Comparison of ENCODE assay signal across 1 cellular context in the genomic region with DNA sequence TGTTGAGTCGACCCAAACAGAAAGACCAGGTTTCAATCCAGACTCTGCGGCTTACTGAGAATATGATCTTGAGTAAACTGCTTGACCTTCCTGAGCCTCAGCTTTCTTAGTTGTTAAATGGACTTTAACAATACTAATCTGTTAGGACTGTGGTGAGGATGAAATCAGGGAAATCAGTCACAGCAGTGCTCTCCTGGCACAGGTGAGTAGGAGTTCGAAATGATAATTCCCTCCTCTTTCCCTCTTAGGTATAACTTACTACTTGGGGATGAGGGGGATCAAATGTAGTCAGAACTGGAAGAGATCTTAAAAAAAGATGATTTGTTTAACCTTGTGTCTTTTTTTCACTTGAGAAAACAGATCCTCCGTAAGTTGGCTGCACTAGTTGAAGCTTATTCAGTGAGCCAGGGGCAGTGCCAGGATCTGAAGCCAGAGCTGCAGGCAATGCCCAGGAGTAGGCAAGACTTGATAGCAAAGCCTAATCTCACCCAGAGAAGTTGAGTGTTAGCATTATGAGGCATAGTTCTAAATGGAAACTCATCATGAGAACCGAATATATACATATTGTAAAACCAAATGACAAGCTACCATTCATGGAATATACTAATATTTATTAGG.
TF ChIP-seq lines count a peak whose summit lies in the region.

No MANE protein-coding gene starts in this region.

TF ChIP-seq in WTC11, 78 proteins besides CTCF, POLR2A, EP300 and RAD21 (continued from another document):
- TF ChIP-seq, protein P1, sequence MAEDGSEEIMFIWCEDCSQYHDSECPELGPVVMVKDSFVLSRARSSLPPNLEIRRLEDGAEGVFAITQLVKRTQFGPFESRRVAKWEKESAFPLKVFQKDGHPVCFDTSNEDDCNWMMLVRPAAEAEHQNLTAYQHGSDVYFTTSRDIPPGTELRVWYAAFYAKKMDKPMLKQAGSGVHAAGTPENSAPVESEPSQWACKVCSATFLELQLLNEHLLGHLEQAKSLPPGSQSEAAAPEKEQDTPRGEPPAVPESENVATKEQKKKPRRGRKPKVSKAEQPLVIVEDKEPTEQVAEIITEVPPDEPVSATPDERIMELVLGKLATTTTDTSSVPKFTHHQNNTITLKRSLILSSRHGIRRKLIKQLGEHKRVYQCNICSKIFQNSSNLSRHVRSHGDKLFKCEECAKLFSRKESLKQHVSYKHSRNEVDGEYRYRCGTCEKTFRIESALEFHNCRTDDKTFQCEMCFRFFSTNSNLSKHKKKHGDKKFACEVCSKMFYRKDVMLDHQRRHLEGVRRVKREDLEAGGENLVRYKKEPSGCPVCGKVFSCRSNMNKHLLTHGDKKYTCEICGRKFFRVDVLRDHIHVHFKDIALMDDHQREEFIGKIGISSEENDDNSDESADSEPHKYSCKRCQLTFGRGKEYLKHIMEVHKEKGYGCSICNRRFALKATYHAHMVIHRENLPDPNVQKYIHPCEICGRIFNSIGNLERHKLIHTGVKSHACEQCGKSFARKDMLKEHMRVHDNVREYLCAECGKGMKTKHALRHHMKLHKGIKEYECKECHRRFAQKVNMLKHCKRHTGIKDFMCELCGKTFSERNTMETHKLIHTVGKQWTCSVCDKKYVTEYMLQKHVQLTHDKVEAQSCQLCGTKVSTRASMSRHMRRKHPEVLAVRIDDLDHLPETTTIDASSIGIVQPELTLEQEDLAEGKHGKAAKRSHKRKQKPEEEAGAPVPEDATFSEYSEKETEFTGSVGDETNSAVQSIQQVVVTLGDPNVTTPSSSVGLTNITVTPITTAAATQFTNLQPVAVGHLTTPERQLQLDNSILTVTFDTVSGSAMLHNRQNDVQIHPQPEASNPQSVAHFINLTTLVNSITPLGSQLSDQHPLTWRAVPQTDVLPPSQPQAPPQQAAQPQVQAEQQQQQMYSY (CRISPR knock-in tag; IDR thresholded peaks at IDR 0.05): no peak
- TF ChIP-seq ZNF416 (CRISPR knock-in tag; IDR thresholded peaks at IDR 0.05) (no peak), MYBL2 (CRISPR knock-in tag; IDR thresholded peaks at IDR 0.05) (no peak), JAZF1 (CRISPR knock-in tag; IDR thresholded peaks at IDR 0.05) (no peak)
